In the genomic region with DNA sequence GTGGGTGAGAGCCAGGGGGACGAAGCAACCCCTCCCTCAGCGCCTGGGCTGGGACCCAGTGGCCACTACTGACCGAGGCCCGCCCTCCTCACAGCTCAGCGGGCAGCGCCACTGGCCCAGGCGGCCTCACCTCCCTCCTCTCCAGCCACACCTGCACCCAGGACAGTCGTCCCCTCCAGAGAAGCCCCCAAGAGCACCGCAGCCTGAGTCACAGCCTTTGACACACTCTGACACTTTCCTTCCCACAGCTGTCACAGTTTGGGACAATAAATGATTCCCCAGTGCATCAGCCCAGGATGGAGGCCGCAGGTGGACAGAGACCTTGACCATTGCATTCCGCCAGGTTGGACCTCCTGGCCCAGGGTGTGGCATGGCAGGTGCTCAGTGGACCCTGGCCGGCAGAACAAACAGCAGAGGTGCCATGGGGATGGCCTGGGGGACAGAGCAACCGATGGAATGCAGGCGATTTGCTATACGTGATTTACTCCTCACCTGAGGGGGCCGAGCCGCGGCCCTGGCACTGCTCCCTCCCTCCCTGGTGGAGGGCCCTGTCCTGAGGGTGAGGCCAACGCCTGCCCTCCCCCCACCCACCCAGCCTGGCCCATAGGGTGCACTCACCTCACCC, we compare ENCODE assay signal across 18 cellular contexts. TPM values are rescaled to one million over a fixed set of nuclear protein-coding genes. Genes with fewer than 3 reads are reported as not detected.
DNase-seq lines count a peak whose midpoint lies in the region; ATAC-seq, FAIRE-seq and TF ChIP-seq lines count a peak whose summit lies in the region.
"Had no signal": no experiment of that assay in that cellular context is flagged by ENCODE, and none has a peak within 500 bp of the region (broad histone marks: within the 10 kb centered on the region; RNA-seq: fewer than 3 reads in every experiment).

No MANE protein-coding gene starts in this region.

- no peaks in the 10 kb centered on the region for H4K20me1 ChIP-seq in HepG2 (ENCODE audit: insufficient read depth, low read length)

- TF ChIP-seq POLR2A in HepG2 (IDR thresholded peaks at IDR 0.05; ENCODE audit: insufficient read depth in 1 of 2, low read depth in 2 of 2, low read length in 2 of 2): no peak

- in situ Hi-C loops in HepG2 (cut with HindIII; ENCODE audit: extremely low pct_ligation_motif_present, low pct_unique_long_range_greater_than_20kb): no loop called here

- H2AFZ ChIP-seq in HepG2 (ENCODE audit: low read length): no peak overlapping the region
- H2AFZ ChIP-seq: GM23338 had no signal

- no peak for TF ChIP-seq RAD21 in HepG2 (CRISPR knock-in tag; IDR thresholded peaks at IDR 0.05)

- no peaks in the 10 kb centered on the region for H3K4me1 ChIP-seq in right cardiac atrium (ENCODE audit: control insufficient read depth, insufficient read depth, low read length)
- no peaks in the 10 kb centered on the region for H3K4me1 ChIP-seq in RWPE2 (ENCODE audit: insufficient read depth, poor library complexity, severe bottlenecking)
- H3K4me1 ChIP-seq in HepG2 (ENCODE audit: insufficient read depth, low read length): no peaks in the 10 kb centered on the region
- H3K4me1 ChIP-seq in aorta (ENCODE audit: control insufficient read depth in 1 of 2, insufficient read depth in 2 of 2, low read length in 2 of 2): no peaks in the 10 kb centered on the region

- BruUV-seq in HepG2 (replicated peaks; lab: Mats Ljungman, UMichigan): no TSS peak

- ATAC-seq in right cardiac atrium (peak in 1 of 2 donors; percentile 29), RWPE2 (ENCODE audit: low read depth) (no peak), HepG2 (peak; percentile 22; the same call in 2 of the 3 replicates), aorta (ENCODE audit: low FRiP score) (no peak), WTC11 (no peak), GM21786 (IDR thresholded peaks at IDR 0.05; ENCODE audit: unreplicated experiment) (no peak)
- ATAC-seq: GM12878 had no signal

- 75% methylated on average over 19 of the region's 19 CpGs for WGBS in right cardiac atrium
- WGBS in HepG2 (ENCODE audit: low lambda C conversion rate): 0% methylated on average over 4 of the region's 19 CpGs
- WGBS in aorta, 2 donors: 72 to 75% methylated on average over 16 to 19 of the region's 19 CpGs

- peaks cover 2% of the 10 kb centered on the region; the same call in 1 of the 2 replicates for H3K36me3 Mint-ChIP-seq in WTC11
- H3K36me3 Mint-ChIP-seq: IgD-negative memory B cell had no signal

- TF ChIP-seq EP300 in HepG2 (IDR thresholded peaks at IDR 0.05; ENCODE audit: low read depth in 2 of 2, low read length in 2 of 2): no peak
- TF ChIP-seq EP300 in HepG2 (CRISPR knock-in tag; IDR thresholded peaks at IDR 0.05; ENCODE audit: borderline replicate concordance): no peak

- H3K4me3 ChIP-seq in right cardiac atrium (ENCODE audit: low read length): no peak overlapping the region
- H3K4me3 ChIP-seq in RWPE2 (ENCODE audit: severe bottlenecking): no peak overlapping the region
- no peak overlapping the region for H3K4me3 ChIP-seq in HepG2 (replicated peaks in 1 of 3; ENCODE audit: insufficient read depth in 1 of 3, low read depth in 2 of 3, low read length in 3 of 3)
- no peak overlapping the region for H3K4me3 ChIP-seq in aorta (ENCODE audit: low read length in 2 of 2)
- H3K4me3 ChIP-seq: A549, GM12878, GM23338 had no signal

- peaks cover 9% of the 10 kb centered on the region for H3K9me3 Mint-ChIP-seq in WTC11
- H3K9me3 Mint-ChIP-seq: CD4-positive, alpha-beta T cell had no signal

- H3K27ac ChIP-seq in right cardiac atrium (ENCODE audit: low read length) (no peak overlapping the region), RWPE2 (ENCODE audit: poor library complexity, severe bottlenecking) (no peak overlapping the region), HepG2 (ENCODE audit: extremely low read length, insufficient read depth, low read length) (no peak overlapping the region), aorta (ENCODE audit: low read depth in 1 of 2, low read length in 2 of 2) (no peak overlapping the region)
- H3K27ac ChIP-seq: A549 had no signal

- no peak overlapping the region for H3K4me3 Mint-ChIP-seq in WTC11
- H3K4me3 Mint-ChIP-seq: CD4-positive, alpha-beta T cell; GM23338; H9; IgD-negative memory B cell had no signal

- H3K9me3 ChIP-seq in right cardiac atrium (ENCODE audit: control insufficient read depth, low read length) (peaks cover 2% of the 10 kb centered on the region), RWPE2 (ENCODE audit: severe bottlenecking) (no peaks in the 10 kb centered on the region), HepG2 (ENCODE audit: low read length) (peaks cover 9% of the 10 kb centered on the region; the same call in 1 of the 2 replicates), aorta (ENCODE audit: control insufficient read depth, low read length) (no peaks in the 10 kb centered on the region)

- peaks cover 77% of the 10 kb centered on the region for H3K27me3 Mint-ChIP-seq in WTC11 (ENCODE audit: low read depth)

- H3K27me3 ChIP-seq in right cardiac atrium (ENCODE audit: control insufficient read depth, insufficient read depth) (no peaks in the 10 kb centered on the region), RWPE2 (ENCODE audit: insufficient read depth, poor library complexity, severe bottlenecking) (peaks cover 58% of the 10 kb centered on the region), HepG2 (ENCODE audit: control insufficient read depth in 1 of 2, insufficient read depth in 2 of 2, low read length in 2 of 2) (peaks cover 4 to 69% of the 10 kb centered on the region in 2 experiments), aorta (ENCODE audit: control insufficient read depth in 1 of 2, insufficient read depth in 2 of 2, low read length in 1 of 2) (no peaks in the 10 kb centered on the region)

- intact Hi-C loops in right cardiac atrium (cut with DNase I) (no loop called here), cardiac septum (cut with DNase I) (no loop called here), HepG2 (cut with micrococcal nuclease; ENCODE audit: unreplicated experiment) (no loop called here), aorta (cut with DNase I) (no loop called here)

- POLR2A ChIA-PET in HepG2 (lab: Yijun Ruan, JAX) (no interaction called here), WTC11 (lab: Charles Lee) (interaction anchor here (1.2 kb wide), 1 partner anchor 100 kb away, joined by 3 read pairs; no protein-coding TSS in a partner anchor)

- CTCF ChIA-PET in HepG2 (lab: Yijun Ruan, JAX; ENCODE audit: low intra/inter-chr PET ratio, low total read pairs): no interaction called here
- CTCF ChIA-PET in WTC11 (lab: Charles Lee): interaction anchor here (1.0 to 4.5 kb wide), 10 partner anchors 12 to 196 kb away, joined by 3 to 42 read pairs (median 4); partner anchors contain the start of gene GALNT9

- no peak for FAIRE-seq in HepG2 (lab: Jason Lieb, UNC)
- FAIRE-seq: A549, GM12878, GM18507 had no signal

- H3K36me3 ChIP-seq in RWPE2 (ENCODE audit: low read depth) (no peaks in the 10 kb centered on the region), HepG2 (replicated peaks in 1 of 2; ENCODE audit: control insufficient read depth in 1 of 2, insufficient read depth in 2 of 2, low read length in 2 of 2) (no peaks in the 10 kb centered on the region), aorta (ENCODE audit: control insufficient read depth in 1 of 2, insufficient read depth in 2 of 2, low read length in 1 of 2) (no peaks in the 10 kb centered on the region)

- no peak overlapping the region for H3K27ac Mint-ChIP-seq in WTC11
- H3K27ac Mint-ChIP-seq: CD4-positive, alpha-beta T cell; GM23338; IgD-negative memory B cell had no signal

- peaks cover 15% of the 10 kb centered on the region for H3K4me1 Mint-ChIP-seq in WTC11
- H3K4me1 Mint-ChIP-seq: IgD-negative memory B cell had no signal

- no peaks in the 10 kb centered on the region for H3K79me2 ChIP-seq in HepG2 (ENCODE audit: insufficient read depth, low read length)

- H3K4me2 ChIP-seq in HepG2 (ENCODE audit: low read depth, low read length): no peak overlapping the region
- H3K4me2 ChIP-seq: A549, GM23338 had no signal

- TF ChIP-seq CTCF in RWPE2 (IDR thresholded peaks at IDR 0.05; ENCODE audit: poor library complexity, severe bottlenecking) (no peak), HepG2 (CRISPR knock-in tag; IDR thresholded peaks at IDR 0.05) (no peak), WTC11 (IDR thresholded peaks at IDR 0.05) (no peak)

- DNase-seq in right cardiac atrium: peak; percentile 9 to 35 (median 13)
- DNase-seq in cardiac septum (ENCODE audit: low spot score): no peak
- DNase-seq in RWPE2 (ENCODE audit: low spot score): peak; percentile 47
- no peak for DNase-seq in HepG2 (ENCODE audit: low spot score)
- DNase-seq in aorta: peak; percentile 32 to 42
- no peak for DNase-seq in WTC11 (ENCODE audit: low spot score)
- no peak for DNase-seq in activated naive CD4-positive, alpha-beta T cell treated with Interleukin-2 at 50 U/mL for 16 hours
- DNase-seq: DMS79, H9 had no signal

- H3K9ac ChIP-seq in HepG2 (ENCODE audit: insufficient read depth, low read depth, low read length): no peak overlapping the region

RNA-seq across cellular contexts. Expression of gene GALNT9, which starts 45.5 kb away (rescaled TPM):
- total RNA-seq in right cardiac atrium (under 1 TPM in 2 of 4 donors, not detected in 2; 0.14 to 0.21 TPM), cardiac septum (not detected), HepG2 (2016; rRNA removed; fragmentation: Illumina TruSeq; extraction: Trizol) (0.04 TPM in 1 of 2 replicates, not detected in the other), aorta (under 1 TPM; 0.62 to 0.84 TPM), WTC11 (2021) (0.66 to 1.1 TPM (median 0.90 TPM) in 3 replicates)
- polyA plus RNA-seq in right cardiac atrium (0.05 TPM), HepG2 (2011; rRNA removed) (not detected in 2 replicates), aorta (not detected)
- not detected in 2 replicates for total RNA-seq in HepG2 (2016; cell fraction: cytosol; rRNA removed; fragmentation: Illumina TruSeq; extraction: Trizol; ENCODE audit: low read depth)
- total RNA-seq in HepG2 (2016; cell fraction: insoluble cytoplasmic fraction; rRNA removed; fragmentation: Illumina TruSeq; extraction: Trizol): not detected in 2 replicates
- total RNA-seq in HepG2 (2016; cell fraction: membrane; rRNA removed; fragmentation: Illumina TruSeq; extraction: Trizol): 0.09 TPM in 1 of 2 replicates, not detected in the other
- not detected in 2 replicates for total RNA-seq in HepG2 (2016; cell fraction: nucleus; rRNA removed; fragmentation: Illumina TruSeq; extraction: Trizol)
- not detected in 2 replicates for polyA plus RNA-seq in HepG2 (2011; cell fraction: cytosol; rRNA removed)
- not detected in 2 replicates for polyA plus RNA-seq in HepG2 (2011; cell fraction: nucleus; rRNA removed)
- polyA plus RNA-seq in HepG2 (2012): not detected in 2 replicates
- not detected in 2 replicates for polyA plus RNA-seq in HepG2 (2016; cell fraction: cytosol; fragmentation: Illumina TruSeq; extraction: Trizol; ENCODE audit: low read depth)
- polyA plus RNA-seq in HepG2 (2016; cell fraction: insoluble cytoplasmic fraction; fragmentation: Illumina TruSeq; extraction: Trizol; ENCODE audit: low read depth): not detected in 2 replicates
- not detected in 2 replicates for polyA plus RNA-seq in HepG2 (2016; cell fraction: membrane; fragmentation: Illumina TruSeq; extraction: Trizol; ENCODE audit: low read depth)
- not detected in 2 replicates for polyA plus RNA-seq in HepG2 (2016; cell fraction: nucleus; fragmentation: Illumina TruSeq; extraction: Trizol; ENCODE audit: insufficient read depth, low read depth)
- polyA minus RNA-seq in HepG2 (2011; rRNA and poly(A)+ RNA removed; ENCODE audit: low replicate concordance): 10.1 TPM in 1 of 2 replicates, not detected in the other
- polyA minus RNA-seq in HepG2 (2011; cell fraction: cytosol; rRNA and poly(A)+ RNA removed): not detected in 2 replicates
- not detected in 2 replicates for polyA minus RNA-seq in HepG2 (2011; cell fraction: nucleus; rRNA and poly(A)+ RNA removed)
- total RNA-seq: CD4-positive, alpha-beta T cell; GM12878 had no signal
- polyA plus RNA-seq: AG04450, BJ had no signal

Comparison
In these comparisons a context has a peak if more than half of its experiments do, and no peak if none do; other contexts are left out.
1. DNase-seq: peak in right cardiac atrium (3 of 3), RWPE2 (single experiment) and aorta (2 of 2); none in cardiac septum (single experiment), HepG2 (single experiment), WTC11 (single experiment) and activated naive CD4-positive, alpha-beta T cell treated with Interleukin-2 at 50 U/mL for 16 hours (single experiment).